Comparison of ENCODE assay signal across 19 cellular contexts in the genomic region with DNA sequence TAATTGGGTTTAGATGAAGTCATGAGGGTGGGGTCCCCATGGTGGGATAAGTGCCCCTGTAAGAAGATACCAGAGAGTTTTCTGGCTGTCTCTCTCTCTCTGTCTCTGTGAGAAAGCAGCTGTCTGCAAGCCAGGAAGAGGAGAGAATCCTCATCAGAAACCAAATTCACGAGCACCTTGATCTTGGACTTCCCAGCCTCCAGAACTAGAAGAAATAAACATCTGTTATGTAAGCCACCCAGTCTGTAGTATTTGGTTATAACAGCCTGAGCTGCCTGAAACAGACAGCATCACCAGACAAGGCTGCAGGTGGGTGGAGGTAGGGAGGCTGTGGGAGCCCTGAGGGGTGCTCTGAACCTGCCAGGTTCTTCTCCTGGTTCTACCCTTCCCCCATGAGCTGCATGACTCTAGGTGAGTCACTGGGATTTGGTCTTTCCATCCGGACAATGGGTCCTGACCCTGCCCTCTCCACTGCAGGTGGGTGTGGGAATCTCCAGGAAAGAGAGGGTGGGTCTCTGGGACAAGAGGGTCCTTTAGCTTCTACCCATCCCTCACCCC. TPM values are rescaled to one million over a fixed set of nuclear protein-coding genes. Genes with fewer than 3 reads are reported as not detected.
A peak's percentile ranks its signal among the peaks of the same experiment; 100 is the strongest.
DNase-seq lines count a peak whose midpoint lies in the region; ATAC-seq, FAIRE-seq and TF ChIP-seq lines count a peak whose summit lies in the region.
"Had no signal": no experiment of that assay in that cellular context is flagged by ENCODE, and none has a peak within 500 bp of the region (broad histone marks: within the 10 kb centered on the region; RNA-seq: fewer than 3 reads in every experiment).

No MANE protein-coding gene starts in this region.

- no peaks in the 10 kb centered on the region for H3K27me3 Mint-ChIP-seq in activated naive CD8-positive, alpha-beta T cell treated with anti-CD3 and anti-CD28 coated beads, Interleukin-2, amount 50 U/mL, for 24 hours
- H3K27me3 Mint-ChIP-seq in WTC11 (ENCODE audit: low read depth) = no peaks in the 10 kb centered on the region; the same call in 1 of the 2 replicates

- CTCF ChIA-PET in WTC11 (lab: Charles Lee) = interaction anchor here (1.0 kb wide), 1 partner anchor 68 kb away, joined by 4 read pairs; no protein-coding TSS in a partner anchor

- H3K27ac ChIP-seq in left ventricle myocardium inferior (replicated peaks) (no peak overlapping the region), upper lobe of right lung (no peak overlapping the region), substantia nigra (ENCODE audit: low read depth, low read length, poor library complexity, severe bottlenecking) (no peak overlapping the region)
- H3K27ac ChIP-seq: C4-2B, GM23248 had no signal

- FAIRE-seq in GM12892 (lab: Jason Lieb, UNC) = no peak
- FAIRE-seq: GM12878 had no signal

- intact Hi-C loops in cardiac septum (cut with DNase I) = no loop called here
- intact Hi-C loops in left ventricle myocardium inferior (cut with micrococcal nuclease) = no loop called here
- intact Hi-C loops in upper lobe of right lung (cut with DNase I) = no loop called here

- H3K4me3 Mint-ChIP-seq in activated naive CD8-positive, alpha-beta T cell treated with anti-CD3 and anti-CD28 coated beads, Interleukin-2, amount 50 U/mL, for 24 hours = no peak overlapping the region
- H3K4me3 Mint-ChIP-seq in WTC11 = no peak overlapping the region

- H3K4me1 ChIP-seq in left ventricle myocardium inferior (peaks cover 24% of the 10 kb centered on the region), upper lobe of right lung (no peaks in the 10 kb centered on the region)

- no peak for TF ChIP-seq POLR2A in GM12892 (IDR thresholded peaks at IDR 0.05; ENCODE audit: low read depth, low read length)

- peaks cover 19% of the 10 kb centered on the region for H3K9me3 ChIP-seq in left ventricle myocardium inferior (replicated peaks)
- H3K9me3 ChIP-seq in upper lobe of right lung = peaks cover 2% of the 10 kb centered on the region

- peaks cover 19% of the 10 kb centered on the region for H3K9me3 Mint-ChIP-seq in activated naive CD8-positive, alpha-beta T cell treated with anti-CD3 and anti-CD28 coated beads, Interleukin-2, amount 50 U/mL, for 24 hours
- peaks cover 23% of the 10 kb centered on the region for H3K9me3 Mint-ChIP-seq in WTC11

- H3K4me1 Mint-ChIP-seq in activated naive CD8-positive, alpha-beta T cell treated with anti-CD3 and anti-CD28 coated beads, Interleukin-2, amount 50 U/mL, for 24 hours = peaks cover 39% of the 10 kb centered on the region
- peaks cover 20% of the 10 kb centered on the region for H3K4me1 Mint-ChIP-seq in WTC11

- POLR2A ChIA-PET in WTC11 (lab: Charles Lee) = no interaction called here

- H3K4me3 ChIP-seq in left ventricle myocardium inferior = no peak overlapping the region
- no peak overlapping the region for H3K4me3 ChIP-seq in upper lobe of right lung
- H3K4me3 ChIP-seq: GM12878, GM23248 had no signal

- no peak for ATAC-seq in activated naive CD8-positive, alpha-beta T cell treated with anti-CD3 and anti-CD28 coated beads, Interleukin-2, amount 50 U/mL, for 24 hours
- ATAC-seq in esophagus mucosa = peak; percentile 67
- no peak for ATAC-seq in upper lobe of right lung
- ATAC-seq in WTC11 = no peak
- ATAC-seq: GM12878, Right ventricle myocardium inferior had no signal

- H3K27ac Mint-ChIP-seq in activated naive CD8-positive, alpha-beta T cell treated with anti-CD3 and anti-CD28 coated beads, Interleukin-2, amount 50 U/mL, for 24 hours = peak overlapping the region; percentile 20
- H3K27ac Mint-ChIP-seq in WTC11 = no peak overlapping the region

- peak; percentile 35 for DNase-seq in cardiac septum (ENCODE audit: low spot score)
- DNase-seq in left ventricle myocardium inferior = no peak
- DNase-seq in activated naive CD8-positive, alpha-beta T cell treated with anti-CD3 and anti-CD28 coated beads, Interleukin-2, amount 50 U/mL, for 24 hours = no peak
- DNase-seq in upper lobe of right lung = peak; percentile 25
- no peak for DNase-seq in substantia nigra (lab: John Stamatoyannopoulos, UW)
- DNase-seq in GM12892 (ENCODE audit: insufficient read length) = no peak
- no peak for DNase-seq in WTC11 (ENCODE audit: low spot score)
- DNase-seq: DMS 273 treated with DMSO at 0.1 percent for 48 hours, GDM1, GM23248, KBM-7, NCI-H1694 treated with DMSO at 0.1 percent for 48 hours, NCI-H2107, NCI-H2227 treated with DMSO at 0.1 percent for 48 hours, NCI-H524 had no signal

- no peaks in the 10 kb centered on the region for H3K36me3 ChIP-seq in left ventricle myocardium inferior
- H3K36me3 ChIP-seq in upper lobe of right lung = no peaks in the 10 kb centered on the region

- H3K36me3 Mint-ChIP-seq in activated naive CD8-positive, alpha-beta T cell treated with anti-CD3 and anti-CD28 coated beads, Interleukin-2, amount 50 U/mL, for 24 hours (ENCODE audit: low read depth) = peaks cover 2% of the 10 kb centered on the region
- H3K36me3 Mint-ChIP-seq in WTC11 = peaks cover 7% of the 10 kb centered on the region; the same call in 1 of the 2 replicates

- H3K27me3 ChIP-seq in left ventricle myocardium inferior (ENCODE audit: low read depth) (no peaks in the 10 kb centered on the region), upper lobe of right lung (no peaks in the 10 kb centered on the region)

- TF ChIP-seq CTCF in left ventricle myocardium inferior (IDR thresholded peaks at IDR 0.05; ENCODE audit: borderline replicate concordance) (no peak), upper lobe of right lung (IDR thresholded peaks at IDR 0.05) (no peak), WTC11 (IDR thresholded peaks at IDR 0.05) (no peak)

TF ChIP-seq in WTC11, 78 proteins besides CTCF, POLR2A, EP300 and RAD21:
- TF ChIP-seq NFE2L1 (CRISPR knock-in tag; IDR thresholded peaks at IDR 0.05) (no peak), GTF2I (CRISPR knock-in tag; conservative IDR thresholded peaks at IDR 0.05) (no peak), SMAD4 (CRISPR knock-in tag; IDR thresholded peaks at IDR 0.05) (no peak), ATF6 (CRISPR knock-in tag; IDR thresholded peaks at IDR 0.05) (no peak), NR1H2 (CRISPR knock-in tag; IDR thresholded peaks at IDR 0.05) (no peak), KAT7 (CRISPR knock-in tag; IDR thresholded peaks at IDR 0.05; ENCODE audit: borderline replicate concordance) (no peak), JUN (CRISPR knock-in tag; IDR thresholded peaks at IDR 0.05) (no peak)
- TF ChIP-seq, protein P1, sequence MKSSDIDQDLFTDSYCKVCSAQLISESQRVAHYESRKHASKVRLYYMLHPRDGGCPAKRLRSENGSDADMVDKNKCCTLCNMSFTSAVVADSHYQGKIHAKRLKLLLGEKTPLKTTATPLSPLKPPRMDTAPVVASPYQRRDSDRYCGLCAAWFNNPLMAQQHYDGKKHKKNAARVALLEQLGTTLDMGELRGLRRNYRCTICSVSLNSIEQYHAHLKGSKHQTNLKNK (CRISPR knock-in tag; IDR thresholded peaks at IDR 0.05) = no peak

RNA-seq across cellular contexts. Expression of gene VEGFA, which starts 34.3 kb away (rescaled TPM):
- total RNA-seq in cardiac septum (233 TPM), left ventricle myocardium inferior (359 TPM), esophagus mucosa (129 TPM), upper lobe of right lung (231 TPM), WTC11 (2021) (41.9 to 44.4 TPM (median 43.8 TPM) in 3 replicates)
- polyA plus RNA-seq in GM12892 (2012; ENCODE audit: missing spikeins) = 66.3 TPM

RNA-seq across cellular contexts. Expression of gene MRPS18A, which starts 48.1 kb away (rescaled TPM):
- total RNA-seq in cardiac septum (38.4 TPM), left ventricle myocardium inferior (41.8 TPM), esophagus mucosa (44.5 TPM), upper lobe of right lung (28.1 TPM), WTC11 (2021) (58.6 to 61.6 TPM (median 59.1 TPM) in 3 replicates)
- polyA plus RNA-seq in GM12892 (2012; ENCODE audit: missing spikeins) = 49.1 TPM

Comparison
In these comparisons a context has a peak if more than half of its experiments do, and no peak if none do; other contexts are left out.
1. DNase-seq: peak in cardiac septum (single experiment) and upper lobe of right lung (single experiment); none in left ventricle myocardium inferior (single experiment), activated naive CD8-positive, alpha-beta T cell treated with anti-CD3 and anti-CD28 coated beads, Interleukin-2, amount 50 U/mL, for 24 hours (single experiment), substantia nigra (0 of 49), GM12892 (single experiment) and WTC11 (single experiment).